Comparison of ENCODE assay signal across 17 cellular contexts in genomic region chr2:127705281-127706065, GRCh38. TPM values are rescaled to one million over a fixed set of nuclear protein-coding genes. Genes with fewer than 3 reads are reported as not detected.
DNase-seq lines count a peak whose midpoint lies in the region; ATAC-seq, FAIRE-seq and TF ChIP-seq lines count a peak whose summit lies in the region.
"Had no signal": no experiment of that assay in that cellular context is flagged by ENCODE, and none has a peak within 500 bp of the region (broad histone marks: within the 10 kb centered on the region; RNA-seq: fewer than 3 reads in every experiment).

No MANE protein-coding gene starts in this region.

- no peak for TF ChIP-seq POLR2A in HepG2 (IDR thresholded peaks at IDR 0.05; ENCODE audit: insufficient read depth in 1 of 2, low read depth in 2 of 2, low read length in 2 of 2)

- FAIRE-seq in HepG2 (lab: Jason Lieb, UNC) = no peak
- FAIRE-seq: urothelium cell line had no signal

- no peak overlapping the region for H2AFZ ChIP-seq in HepG2 (ENCODE audit: low read length)

- DNase-seq in HepG2 (ENCODE audit: low spot score) (no peak), iris pigment epithelial cell (ENCODE audit: low read depth) (peak; percentile 44), NCI-H774 (lab: John Stamatoyannopoulos, UW) (no peak), left colon (no peak)
- no peak for DNase-seq in activated CD8-positive, alpha-beta T cell treated with anti-CD3 and anti-CD28 coated beads for 36 hours
- DNase-seq in stimulated activated CD4-positive, alpha-beta T cell treated with anti-CD3 and anti-CD28 coated beads, Interleukin-4, amount 100 ng/mL, for 4 hours = no peak
- DNase-seq: activated CD4-positive, alpha-beta T cell treated with anti-CD3 and anti-CD28 coated beads, Interleukin-2, amount 50 U/mL, for 48 hours; activated naive CD4-positive, alpha-beta T cell; erythroblast; GOT3; NCI-H2171 treated with DMSO at 0.1 percent for 48 hours; stimulated activated CD8-positive, alpha-beta memory T cell treated with anti-CD3 and anti-CD28 coated beads, Interleukin-4, amount 100 ng/mL, for 48 hours; T-helper 9 cell had no signal

- H3K36me3 ChIP-seq in liver (ENCODE audit: control insufficient read depth in 4 of 4, insufficient read depth in 3 of 4, low read depth in 1 of 4, low read length in 3 of 4) = peaks cover 5 to 23% (median 19%) of the 10 kb centered on the region in 4 donors
- H3K36me3 ChIP-seq in HepG2 (replicated peaks in 1 of 2; ENCODE audit: control insufficient read depth in 1 of 2, insufficient read depth in 2 of 2, low read length in 2 of 2) = peaks cover 26 to 37% of the 10 kb centered on the region in 2 experiments

- H3K4me3 Mint-ChIP-seq in activated CD8-positive, alpha-beta T cell treated with anti-CD3 and anti-CD28 coated beads for 36 hours = no peak overlapping the region

- H3K4me3 ChIP-seq in liver (ENCODE audit: low read depth in 1 of 3, low read length in 3 of 3) = no peak overlapping the region
- H3K4me3 ChIP-seq in HepG2 (replicated peaks in 1 of 3; ENCODE audit: insufficient read depth in 1 of 3, low read depth in 2 of 3, low read length in 3 of 3) = no peak overlapping the region
- H3K4me3 ChIP-seq: psoas muscle had no signal

- TF ChIP-seq CTCF in liver (IDR thresholded peaks at IDR 0.05; ENCODE audit: low read depth, low read length, missing input control) (no peak), HepG2 (CRISPR knock-in tag; IDR thresholded peaks at IDR 0.05) (no peak)
- TF ChIP-seq CTCF in activated CD8-positive, alpha-beta T cell treated with anti-CD3 and anti-CD28 coated beads for 36 hours (IDR thresholded peaks at IDR 0.05) = no peak

- H3K27me3 Mint-ChIP-seq in activated CD8-positive, alpha-beta T cell treated with anti-CD3 and anti-CD28 coated beads for 36 hours = no peaks in the 10 kb centered on the region

- CTCF ChIA-PET in HepG2 (lab: Yijun Ruan, JAX; ENCODE audit: low intra/inter-chr PET ratio, low total read pairs) = no interaction called here
- CTCF ChIA-PET in activated CD8-positive, alpha-beta T cell treated with anti-CD3 and anti-CD28 coated beads for 36 hours (lab: Charles Lee) = interaction anchor here (0.8 to 2.4 kb wide), 3 partner anchors 9 to 114 kb away, joined by 3 to 9 read pairs (median 3); no protein-coding TSS in a partner anchor

- in situ Hi-C loops in HepG2 (cut with HindIII; ENCODE audit: extremely low pct_ligation_motif_present, low pct_unique_long_range_greater_than_20kb) = no loop called here

- peaks cover 54% of the 10 kb centered on the region for H3K36me3 Mint-ChIP-seq in activated CD8-positive, alpha-beta T cell treated with anti-CD3 and anti-CD28 coated beads for 36 hours (ENCODE audit: low read depth)

- no peak for ATAC-seq in HepG2
- no peak for ATAC-seq in activated CD8-positive, alpha-beta T cell treated with anti-CD3 and anti-CD28 coated beads for 36 hours
- ATAC-seq in left colon = no peak
- no peak for ATAC-seq in HG02759 (IDR thresholded peaks at IDR 0.05; ENCODE audit: unreplicated experiment)
- ATAC-seq: psoas muscle had no signal

- no peak for TF ChIP-seq EP300 in HepG2 (IDR thresholded peaks at IDR 0.05; ENCODE audit: low read depth in 2 of 2, low read length in 2 of 2)
- TF ChIP-seq EP300 in HepG2 (CRISPR knock-in tag; IDR thresholded peaks at IDR 0.05; ENCODE audit: borderline replicate concordance) = no peak

- peak overlapping the region in 1 of 2 donors; percentile 15 for H3K9ac ChIP-seq in liver (ENCODE audit: low read depth in 1 of 2, low read length in 2 of 2)
- no peak overlapping the region for H3K9ac ChIP-seq in HepG2 (ENCODE audit: insufficient read depth, low read depth, low read length)

- WGBS in liver = 56% methylated on average over 7 of the region's 7 CpGs
- WGBS in HepG2 (ENCODE audit: low lambda C conversion rate) = 93% methylated on average over 7 of the region's 7 CpGs

- peaks cover 31% of the 10 kb centered on the region for H3K4me1 Mint-ChIP-seq in activated CD8-positive, alpha-beta T cell treated with anti-CD3 and anti-CD28 coated beads for 36 hours (ENCODE audit: low read depth)

- no peak overlapping the region for H3K4me2 ChIP-seq in HepG2 (ENCODE audit: low read depth, low read length)

- intact Hi-C loops in HepG2 (cut with micrococcal nuclease; ENCODE audit: unreplicated experiment) (no loop called here), left colon (cut with DNase I, micrococcal nuclease) (no loop called here)
- intact Hi-C loops in activated CD8-positive, alpha-beta T cell treated with anti-CD3 and anti-CD28 coated beads for 36 hours (cut with micrococcal nuclease) = no loop called here

- H3K27me3 ChIP-seq in liver (ENCODE audit: control insufficient read depth in 4 of 4, insufficient read depth in 4 of 4, low read length in 3 of 4) (no peaks in the 10 kb centered on the region), HepG2 (ENCODE audit: control insufficient read depth in 1 of 2, insufficient read depth in 2 of 2, low read length in 2 of 2) (no peaks in the 10 kb centered on the region)

- H3K27ac Mint-ChIP-seq in activated CD8-positive, alpha-beta T cell treated with anti-CD3 and anti-CD28 coated beads for 36 hours = peak overlapping the region; percentile 39

- TF ChIP-seq RAD21 in liver (IDR thresholded peaks at IDR 0.05) (no peak), HepG2 (CRISPR knock-in tag; IDR thresholded peaks at IDR 0.05) (no peak)

- peak overlapping the region; percentile 16 to 67 for H3K27ac ChIP-seq in liver (ENCODE audit: low read depth in 1 of 2, low read length in 2 of 2)
- H3K27ac ChIP-seq in HepG2 (ENCODE audit: extremely low read length, insufficient read depth, low read length) = no peak overlapping the region
- H3K27ac ChIP-seq: psoas muscle had no signal

- no peaks in the 10 kb centered on the region for H3K9me3 ChIP-seq in liver (ENCODE audit: control insufficient read depth in 4 of 4, low read length in 3 of 4)
- no peaks in the 10 kb centered on the region for H3K9me3 ChIP-seq in HepG2 (ENCODE audit: low read length)
- H3K9me3 ChIP-seq: psoas muscle had no signal

- H4K20me1 ChIP-seq in HepG2 (ENCODE audit: insufficient read depth, low read length) = 0 out of 2 replicates have a peak, but pooled peaks cover 2% of the 10 kb centered on the region

- peaks cover 14% of the 10 kb centered on the region for H3K79me2 ChIP-seq in HepG2 (ENCODE audit: insufficient read depth, low read length)

- H3K9me3 Mint-ChIP-seq in activated CD8-positive, alpha-beta T cell treated with anti-CD3 and anti-CD28 coated beads for 36 hours = no peaks in the 10 kb centered on the region

- BruUV-seq in HepG2 (replicated peaks; lab: Mats Ljungman, UMichigan) = no TSS peak

- POLR2A ChIA-PET in HepG2 (lab: Yijun Ruan, JAX) = no interaction called here
- POLR2A ChIA-PET in activated CD8-positive, alpha-beta T cell treated with anti-CD3 and anti-CD28 coated beads for 36 hours (lab: Charles Lee) = interaction anchor here (1.5 kb wide), 1 partner anchor 9 kb away, joined by 4 read pairs; no protein-coding TSS in a partner anchor

- H3K4me1 ChIP-seq in liver (ENCODE audit: control insufficient read depth in 4 of 4, insufficient read depth in 4 of 4, low read length in 3 of 4) (peaks cover 13 to 37% (median 25%) of the 10 kb centered on the region in 4 donors), HepG2 (ENCODE audit: insufficient read depth, low read length) (peaks cover 19% of the 10 kb centered on the region)

RNA-seq across cellular contexts. Expression of gene SFT2D3, which starts 4.2 kb away (rescaled TPM):
- total RNA-seq in liver = 1 to 10 TPM; 4.7 to 4.9 TPM
- 1 to 10 TPM in 1 of 2 donors, not detected in 1; 2.4 TPM for polyA plus RNA-seq in liver
- 4.6 and 9.4 TPM in 2 replicates for total RNA-seq in HepG2 (2016; rRNA removed; fragmentation: Illumina TruSeq; extraction: Trizol)
- 1.4 and 1.5 TPM in 2 replicates for total RNA-seq in HepG2 (2016; cell fraction: cytosol; rRNA removed; fragmentation: Illumina TruSeq; extraction: Trizol; ENCODE audit: low read depth)
- 5.2 and 9.2 TPM in 2 replicates for total RNA-seq in HepG2 (2016; cell fraction: insoluble cytoplasmic fraction; rRNA removed; fragmentation: Illumina TruSeq; extraction: Trizol)
- 4.6 and 5.1 TPM in 2 replicates for total RNA-seq in HepG2 (2016; cell fraction: membrane; rRNA removed; fragmentation: Illumina TruSeq; extraction: Trizol)
- total RNA-seq in HepG2 (2016; cell fraction: nucleus; rRNA removed; fragmentation: Illumina TruSeq; extraction: Trizol) = 10.3 and 11.4 TPM in 2 replicates
- polyA plus RNA-seq in HepG2 (2011; rRNA removed) = 8.3 and 8.7 TPM in 2 replicates
- 6.8 and 9.4 TPM in 2 replicates for polyA plus RNA-seq in HepG2 (2011; cell fraction: cytosol; rRNA removed)
- 3.7 and 4.4 TPM in 2 replicates for polyA plus RNA-seq in HepG2 (2011; cell fraction: nucleus; rRNA removed)
- not detected in 2 replicates for polyA plus RNA-seq in HepG2 (2012)
- 1.3 and 1.4 TPM in 2 replicates for polyA plus RNA-seq in HepG2 (2016; cell fraction: cytosol; fragmentation: Illumina TruSeq; extraction: Trizol; ENCODE audit: low read depth)
- 5.4 and 7.0 TPM in 2 replicates for polyA plus RNA-seq in HepG2 (2016; cell fraction: insoluble cytoplasmic fraction; fragmentation: Illumina TruSeq; extraction: Trizol; ENCODE audit: low read depth)
- 3.0 and 4.0 TPM in 2 replicates for polyA plus RNA-seq in HepG2 (2016; cell fraction: membrane; fragmentation: Illumina TruSeq; extraction: Trizol; ENCODE audit: low read depth)
- 13.6 and 14.0 TPM in 2 replicates for polyA plus RNA-seq in HepG2 (2016; cell fraction: nucleus; fragmentation: Illumina TruSeq; extraction: Trizol; ENCODE audit: insufficient read depth, low read depth)
- 2.4 and 7.5 TPM in 2 replicates for polyA minus RNA-seq in HepG2 (2011; rRNA and poly(A)+ RNA removed; ENCODE audit: low replicate concordance)
- polyA minus RNA-seq in HepG2 (2011; cell fraction: cytosol; rRNA and poly(A)+ RNA removed) = 6.5 and 7.2 TPM in 2 replicates
- 16.4 and 17.5 TPM in 2 replicates for polyA minus RNA-seq in HepG2 (2011; cell fraction: nucleus; rRNA and poly(A)+ RNA removed)
- 1 to 10 TPM; 3.9 to 4.4 TPM for total RNA-seq in activated CD8-positive, alpha-beta T cell treated with anti-CD3 and anti-CD28 coated beads for 36 hours
- total RNA-seq in left colon = 1 to 10 TPM; 8.5 to 9.0 TPM

RNA-seq across cellular contexts. Expression of gene LIMS2, which starts 30.1 kb away (rescaled TPM):
- total RNA-seq in liver = 10 to 100 TPM in 1 of 2 donors, 1 to 10 TPM in 1; 1.4 to 15.6 TPM
- polyA plus RNA-seq in liver = 10 to 100 TPM; 16.5 to 17.9 TPM
- total RNA-seq in HepG2 (2016; rRNA removed; fragmentation: Illumina TruSeq; extraction: Trizol) = 0.90 and 1.0 TPM in 2 replicates
- total RNA-seq in HepG2 (2016; cell fraction: cytosol; rRNA removed; fragmentation: Illumina TruSeq; extraction: Trizol; ENCODE audit: low read depth) = 1.9 and 3.6 TPM in 2 replicates
- 0.85 and 1.2 TPM in 2 replicates for total RNA-seq in HepG2 (2016; cell fraction: insoluble cytoplasmic fraction; rRNA removed; fragmentation: Illumina TruSeq; extraction: Trizol)
- total RNA-seq in HepG2 (2016; cell fraction: membrane; rRNA removed; fragmentation: Illumina TruSeq; extraction: Trizol) = 2.6 and 3.9 TPM in 2 replicates
- 0.56 and 0.81 TPM in 2 replicates for total RNA-seq in HepG2 (2016; cell fraction: nucleus; rRNA removed; fragmentation: Illumina TruSeq; extraction: Trizol)
- polyA plus RNA-seq in HepG2 (2011; rRNA removed) = 1.9 and 2.0 TPM in 2 replicates
- 2.1 and 3.1 TPM in 2 replicates for polyA plus RNA-seq in HepG2 (2011; cell fraction: cytosol; rRNA removed)
- 2.0 and 2.2 TPM in 2 replicates for polyA plus RNA-seq in HepG2 (2011; cell fraction: nucleus; rRNA removed)
- 2.1 and 3.9 TPM in 2 replicates for polyA plus RNA-seq in HepG2 (2012)
- polyA plus RNA-seq in HepG2 (2016; cell fraction: cytosol; fragmentation: Illumina TruSeq; extraction: Trizol; ENCODE audit: low read depth) = 8.9 and 10.7 TPM in 2 replicates
- polyA plus RNA-seq in HepG2 (2016; cell fraction: insoluble cytoplasmic fraction; fragmentation: Illumina TruSeq; extraction: Trizol; ENCODE audit: low read depth) = 2.4 and 3.4 TPM in 2 replicates
- polyA plus RNA-seq in HepG2 (2016; cell fraction: membrane; fragmentation: Illumina TruSeq; extraction: Trizol; ENCODE audit: low read depth) = 8.6 and 9.2 TPM in 2 replicates
- polyA plus RNA-seq in HepG2 (2016; cell fraction: nucleus; fragmentation: Illumina TruSeq; extraction: Trizol; ENCODE audit: insufficient read depth, low read depth) = 1.5 TPM in 2 replicates
- polyA minus RNA-seq in HepG2 (2011; rRNA and poly(A)+ RNA removed; ENCODE audit: low replicate concordance) = 0.07 and 4.5 TPM in 2 replicates
- 1.2 and 1.9 TPM in 2 replicates for polyA minus RNA-seq in HepG2 (2011; cell fraction: cytosol; rRNA and poly(A)+ RNA removed)
- polyA minus RNA-seq in HepG2 (2011; cell fraction: nucleus; rRNA and poly(A)+ RNA removed) = 1.2 and 1.6 TPM in 2 replicates
- total RNA-seq in activated CD8-positive, alpha-beta T cell treated with anti-CD3 and anti-CD28 coated beads for 36 hours = 10 to 100 TPM; 22.1 to 23.6 TPM
- total RNA-seq in left colon = 10 to 100 TPM in 1 of 2 donors, 1 to 10 TPM in 1; 9.2 to 50.2 TPM

RNA-seq across cellular contexts. Expression of gene GPR17, which starts 59.5 kb away (rescaled TPM):
- under 1 TPM in 1 of 2 donors, not detected in 1; 0.14 TPM for total RNA-seq in liver
- polyA plus RNA-seq in liver = under 1 TPM; 0.03 to 0.07 TPM
- total RNA-seq in HepG2 (2016; rRNA removed; fragmentation: Illumina TruSeq; extraction: Trizol) = not detected in 2 replicates
- not detected in 2 replicates for total RNA-seq in HepG2 (2016; cell fraction: cytosol; rRNA removed; fragmentation: Illumina TruSeq; extraction: Trizol; ENCODE audit: low read depth)
- not detected in 2 replicates for total RNA-seq in HepG2 (2016; cell fraction: insoluble cytoplasmic fraction; rRNA removed; fragmentation: Illumina TruSeq; extraction: Trizol)
- not detected in 2 replicates for total RNA-seq in HepG2 (2016; cell fraction: membrane; rRNA removed; fragmentation: Illumina TruSeq; extraction: Trizol)
- total RNA-seq in HepG2 (2016; cell fraction: nucleus; rRNA removed; fragmentation: Illumina TruSeq; extraction: Trizol) = not detected in 2 replicates
- polyA plus RNA-seq in HepG2 (2011; rRNA removed) = not detected in 2 replicates
- polyA plus RNA-seq in HepG2 (2011; cell fraction: cytosol; rRNA removed) = not detected in 2 replicates
- not detected in 2 replicates for polyA plus RNA-seq in HepG2 (2011; cell fraction: nucleus; rRNA removed)
- polyA plus RNA-seq in HepG2 (2012) = not detected in 2 replicates
- not detected in 2 replicates for polyA plus RNA-seq in HepG2 (2016; cell fraction: cytosol; fragmentation: Illumina TruSeq; extraction: Trizol; ENCODE audit: low read depth)
- not detected in 2 replicates for polyA plus RNA-seq in HepG2 (2016; cell fraction: insoluble cytoplasmic fraction; fragmentation: Illumina TruSeq; extraction: Trizol; ENCODE audit: low read depth)
- not detected in 2 replicates for polyA plus RNA-seq in HepG2 (2016; cell fraction: membrane; fragmentation: Illumina TruSeq; extraction: Trizol; ENCODE audit: low read depth)
- polyA plus RNA-seq in HepG2 (2016; cell fraction: nucleus; fragmentation: Illumina TruSeq; extraction: Trizol; ENCODE audit: insufficient read depth, low read depth) = not detected in 2 replicates
- polyA minus RNA-seq in HepG2 (2011; rRNA and poly(A)+ RNA removed; ENCODE audit: low replicate concordance) = 0.08 TPM in 1 of 2 replicates, not detected in the other
- not detected in 2 replicates for polyA minus RNA-seq in HepG2 (2011; cell fraction: cytosol; rRNA and poly(A)+ RNA removed)
- polyA minus RNA-seq in HepG2 (2011; cell fraction: nucleus; rRNA and poly(A)+ RNA removed) = not detected in 2 replicates
- not detected for total RNA-seq in activated CD8-positive, alpha-beta T cell treated with anti-CD3 and anti-CD28 coated beads for 36 hours
- total RNA-seq in left colon = under 1 TPM in 1 of 2 donors, not detected in 1; 0.31 TPM
